31 cellular contexts compared by ENCODE assay signal in genomic region chr3:32492684-32493436, GRCh38. TPM values are rescaled to one million over a fixed set of nuclear protein-coding genes. Genes with fewer than 3 reads are reported as not detected.
A peak's percentile ranks its signal among the peaks of the same experiment; 100 is the strongest.
DNase-seq lines count a peak whose midpoint lies in the region; ATAC-seq and TF ChIP-seq lines count a peak whose summit lies in the region.
"Had no signal": no experiment of that assay in that cellular context is flagged by ENCODE, and none has a peak within 500 bp of the region (broad histone marks: within the 10 kb centered on the region; RNA-seq: fewer than 3 reads in every experiment).

No MANE protein-coding gene starts in this region.

- no peak overlapping the region for H2BK120ac ChIP-seq in mesenchymal stem cell (ENCODE audit: low read depth, low read length)

- no peak overlapping the region for H3K23ac ChIP-seq in mesenchymal stem cell (ENCODE audit: low read length in 2 of 2)

- no peak overlapping the region for H2BK5ac ChIP-seq in mesenchymal stem cell (ENCODE audit: low read depth, low read length, poor library complexity, severe bottlenecking)

- H2AK5ac ChIP-seq in mesenchymal stem cell (ENCODE audit: low read length, severe bottlenecking) = no peak overlapping the region

- H3K27me3 ChIP-seq in mesenchymal stem cell (ENCODE audit: control insufficient read depth in 1 of 2, insufficient read depth in 1 of 2, low read length in 2 of 2) = no peaks in the 10 kb centered on the region
- H3K27me3 ChIP-seq: ascending aorta, esophagus muscularis mucosa, sigmoid colon, SJSA1, uterus had no signal

- H3K9ac ChIP-seq in mesenchymal stem cell (ENCODE audit: low read length) = no peak overlapping the region

- H4K91ac ChIP-seq in mesenchymal stem cell (ENCODE audit: low read length) = no peak overlapping the region

- no peak overlapping the region for H3K4me3 ChIP-seq in mesenchymal stem cell (ENCODE audit: insufficient read depth in 1 of 2, low read depth in 1 of 2, low read length in 2 of 2)
- H3K4me3 ChIP-seq: ascending aorta, esophagus muscularis mucosa, sigmoid colon, SJSA1, thoracic aorta, uterus had no signal

- H2BK15ac ChIP-seq in mesenchymal stem cell (ENCODE audit: low read depth, poor library complexity, severe bottlenecking) = no peak overlapping the region

- no peak for ATAC-seq in HG02938 (IDR thresholded peaks at IDR 0.05; ENCODE audit: unreplicated experiment)
- ATAC-seq: activated CD4-positive, CD25-positive, alpha-beta regulatory T cell treated with anti-CD3 and anti-CD28 coated beads, Interleukin-2, amount 50 U/mL, for 24 hours; HCT116 had no signal

- no peak for TF ChIP-seq CTCF in VCaP (conservative IDR thresholded peaks at IDR 0.05)

- no peak overlapping the region for H3K4me2 ChIP-seq in mesenchymal stem cell (ENCODE audit: low read length, poor library complexity, severe bottlenecking)

- no peak overlapping the region for H2BK12ac ChIP-seq in mesenchymal stem cell (ENCODE audit: low read length in 2 of 2)

- no peak overlapping the region for H3K4ac ChIP-seq in mesenchymal stem cell (ENCODE audit: low read depth in 1 of 2, low read length in 2 of 2)

- no peak overlapping the region for H3K18ac ChIP-seq in mesenchymal stem cell (ENCODE audit: low read depth in 1 of 2, low read length in 2 of 2)

- H2AFZ ChIP-seq in mesenchymal stem cell (ENCODE audit: low read depth, low read length) = no peak overlapping the region

- H3K4me1 ChIP-seq in mesenchymal stem cell (ENCODE audit: control insufficient read depth, insufficient read depth, low read depth, low read length) = peaks cover 2% of the 10 kb centered on the region

- H4K8ac ChIP-seq in mesenchymal stem cell (ENCODE audit: low read length) = no peak overlapping the region

- H3K79me1 ChIP-seq in mesenchymal stem cell (replicated peaks; ENCODE audit: low read length, poor library complexity, severe bottlenecking) = peaks cover 13% of the 10 kb centered on the region

- H3K27ac ChIP-seq in VCaP (peak overlapping the region; percentile 84), mesenchymal stem cell (ENCODE audit: low read length, poor library complexity, severe bottlenecking) (no peak overlapping the region)
- H3K27ac ChIP-seq: ascending aorta, esophagus muscularis mucosa, HL-60, sigmoid colon, SJSA1, thoracic aorta, uterus had no signal

- DNase-seq in HCEC 1CT (peak; percentile 31), mesenchymal stem cell (peak; percentile 43), A172 (ENCODE audit: low spot score) (no peak)
- no peak for DNase-seq in activated CD8-positive, alpha-beta memory T cell treated with anti-CD3 and anti-CD28 coated beads for 24 hours
- DNase-seq in activated T-cell treated with anti-CD3 and anti-CD28 coated beads, Interleukin-2, amount 50 U/mL, for 48 hours = no peak
- DNase-seq: activated CD4-positive, alpha-beta T cell treated with anti-CD3 and anti-CD28 coated beads, Interleukin-2, amount 50 U/mL, for 48 hours; activated effector memory CD4-positive, alpha-beta T cell treated with Interleukin-2 at 50 U/mL for 16 hours; caudate nucleus; CD4-positive, alpha-beta memory T cell; endodermal cell; hippocampal formation; immature natural killer cell; Kasumi-1; NCI-H1048; NCI-H1694 treated with DMSO at 0.1 percent for 48 hours; NCI-H2171; NCI-H524; sigmoid colon; stimulated activated CD4-positive, alpha-beta T cell treated with anti-CD3 and anti-CD28 coated beads, Interleukin-15, amount 100 ng/mL, for 24 hours; stimulated activated naive CD4-positive, alpha-beta T cell treated with Interleukin-2 at 50 U/mL for 16 hours; T-helper 1 cell; uterus had no signal

- no peaks in the 10 kb centered on the region for H3K9me3 ChIP-seq in mesenchymal stem cell (ENCODE audit: control insufficient read depth, low read length)
- H3K9me3 ChIP-seq: ascending aorta, esophagus muscularis mucosa, sigmoid colon, SJSA1, thoracic aorta, uterus had no signal

- H3K36me3 ChIP-seq in mesenchymal stem cell (ENCODE audit: control insufficient read depth in 1 of 2, insufficient read depth in 2 of 2, low read depth in 1 of 2, low read length in 2 of 2) = peaks cover 0 to 20% of the 10 kb centered on the region in 2 experiments
- H3K36me3 ChIP-seq: uterus had no signal

- 61% methylated on average over 2 of the region's 3 CpGs for WGBS in mesenchymal stem cell

- H3K14ac ChIP-seq in mesenchymal stem cell (ENCODE audit: low read length in 2 of 2) = no peak overlapping the region

RNA-seq across cellular contexts. Expression of gene CMTM6, which starts 9.8 kb away (rescaled TPM):
- 80.4 TPM for polyA plus RNA-seq in mesenchymal stem cell (2013, experiment 1 of 2)
- 85.5 TPM for polyA plus RNA-seq in mesenchymal stem cell (2013, experiment 2 of 2)
- 97.4 and 100 TPM in 2 replicates for total RNA-seq in A172 (2014; rRNA removed; shearing (Covaris generic))

Comparison
In these comparisons a context has a peak if more than half of its experiments do, and no peak if none do; other contexts are left out.
1. DNase-seq: peak in HCEC 1CT (single experiment) and mesenchymal stem cell (single experiment); none in activated CD8-positive, alpha-beta memory T cell treated with anti-CD3 and anti-CD28 coated beads for 24 hours (single experiment), A172 (single experiment) and activated T-cell treated with anti-CD3 and anti-CD28 coated beads, Interleukin-2, amount 50 U/mL, for 48 hours (0 of 2).